1 cellular context compared by ENCODE assay signal in genomic region chr3:126543457-126544090, GRCh38.
TF ChIP-seq lines count a peak whose summit lies in the region.

No MANE protein-coding gene starts in this region.

TF ChIP-seq in HepG2, 621 proteins besides CTCF, POLR2A, EP300 and RAD21:
- no peak for TF ChIP-seq ZNF256 (CRISPR knock-in tag; conservative IDR thresholded peaks at IDR 0.05)
- no peak for TF ChIP-seq MXI1 (IDR thresholded peaks at IDR 0.05; ENCODE audit: borderline replicate concordance, low read depth, low read length)
- TF ChIP-seq SKI (IDR thresholded peaks at IDR 0.05; ENCODE audit: partially characterized antibody) = no peak
- TF ChIP-seq, protein P1, sequence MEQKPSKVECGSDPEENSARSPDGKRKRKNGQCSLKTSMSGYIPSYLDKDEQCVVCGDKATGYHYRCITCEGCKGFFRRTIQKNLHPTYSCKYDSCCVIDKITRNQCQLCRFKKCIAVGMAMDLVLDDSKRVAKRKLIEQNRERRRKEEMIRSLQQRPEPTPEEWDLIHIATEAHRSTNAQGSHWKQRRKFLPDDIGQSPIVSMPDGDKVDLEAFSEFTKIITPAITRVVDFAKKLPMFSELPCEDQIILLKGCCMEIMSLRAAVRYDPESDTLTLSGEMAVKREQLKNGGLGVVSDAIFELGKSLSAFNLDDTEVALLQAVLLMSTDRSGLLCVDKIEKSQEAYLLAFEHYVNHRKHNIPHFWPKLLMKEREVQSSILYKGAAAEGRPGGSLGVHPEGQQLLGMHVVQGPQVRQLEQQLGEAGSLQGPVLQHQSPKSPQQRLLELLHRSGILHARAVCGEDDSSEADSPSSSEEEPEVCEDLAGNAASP (CRISPR knock-in tag; IDR thresholded peaks at IDR 0.05; ENCODE audit: borderline replicate concordance) = no peak
- TF ChIP-seq KLF6 (CRISPR knock-in tag; IDR thresholded peaks at IDR 0.05) = no peak
- no peak for TF ChIP-seq NFRKB (IDR thresholded peaks at IDR 0.05)
- no peak for TF ChIP-seq NFIC (IDR thresholded peaks at IDR 0.05; ENCODE audit: low read length)
- TF ChIP-seq MED8 (CRISPR knock-in tag; IDR thresholded peaks at IDR 0.05; ENCODE audit: insufficient replicate concordance) = no peak
- no peak for TF ChIP-seq SRSF1 (optimal IDR thresholded peaks at IDR 0.05; ENCODE audit: low read depth, low read length)
